9 cellular contexts compared by ENCODE assay signal in the genomic region with DNA sequence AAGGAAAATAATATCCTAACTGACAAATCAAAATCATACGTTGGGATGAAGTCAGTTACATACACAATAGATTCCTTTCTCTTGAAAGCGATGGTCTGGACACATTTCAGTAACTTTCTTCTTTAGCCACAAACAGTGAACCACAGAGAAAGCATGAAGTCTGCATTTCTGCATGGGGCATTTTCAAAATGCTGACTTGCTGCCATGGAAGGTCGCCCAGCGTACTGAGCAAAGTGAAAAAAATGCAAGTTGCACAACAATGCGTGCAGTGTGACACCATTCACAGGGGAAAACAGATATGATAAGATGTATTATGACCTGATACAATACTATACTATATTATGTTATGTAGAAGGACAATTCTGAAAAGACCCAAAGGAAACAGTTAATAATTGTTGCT.
A peak's percentile ranks its signal among the peaks of the same experiment; 100 is the strongest.
DNase-seq lines count a peak whose midpoint lies in the region; ATAC-seq and TF ChIP-seq lines count a peak whose summit lies in the region.
"Had no signal": no experiment of that assay in that cellular context is flagged by ENCODE, and none has a peak within 500 bp of the region (broad histone marks: within the 10 kb centered on the region; RNA-seq: fewer than 3 reads in every experiment).

No MANE protein-coding gene starts in this region.

- TF ChIP-seq CTCF in lower leg skin (IDR thresholded peaks at IDR 0.05), result no peak
- no peak for TF ChIP-seq CTCF in upper lobe of right lung (IDR thresholded peaks at IDR 0.05)

- no peaks in the 10 kb centered on the region for H3K36me3 ChIP-seq in upper lobe of right lung
- H3K36me3 ChIP-seq: stomach had no signal

- intact Hi-C loops in lower leg skin (cut with DNase I; ENCODE audit: low total_unique reads) (no loop called here), upper lobe of right lung (cut with DNase I) (no loop called here)

- ATAC-seq in upper lobe of right lung, result peak; percentile 65
- ATAC-seq in GM19023 (IDR thresholded peaks at IDR 0.05; ENCODE audit: unreplicated experiment), result no peak
- ATAC-seq in GM21528 (IDR thresholded peaks at IDR 0.05; ENCODE audit: low FRiP score, unreplicated experiment), result no peak

- DNase-seq in M059J (ENCODE audit: low read depth), result peak; percentile 85
- DNase-seq in epidermal melanocyte (ENCODE audit: insufficient read length, low spot score), result peak; percentile 57
- peak; percentile 75 to 93 for DNase-seq in lower leg skin (ENCODE audit: low spot score in 2 of 2)
- DNase-seq in upper lobe of right lung, result no peak
- no peak for DNase-seq in DMS53 (lab: John Stamatoyannopoulos, UW)
- DNase-seq: activated CD8-positive, alpha-beta memory T cell treated with anti-CD3 and anti-CD28 coated beads, Interleukin-2, amount 50 U/mL, for 48 hours; stomach had no signal

- no peaks in the 10 kb centered on the region for H3K27me3 ChIP-seq in upper lobe of right lung
- H3K27me3 ChIP-seq: stomach had no signal

- no peak for TF ChIP-seq POLR2A in lower leg skin (IDR thresholded peaks at IDR 0.05)

- WGBS in lower leg skin, 2 donors, result 24 to 25% methylated on average over 5 of the region's 5 CpGs

- H3K27ac ChIP-seq in upper lobe of right lung, result no peak overlapping the region

- H3K4me3 ChIP-seq in lower leg skin (ENCODE audit: low read depth, poor library complexity, severe bottlenecking) (no peak overlapping the region), upper lobe of right lung (no peak overlapping the region)
- H3K4me3 ChIP-seq: stomach had no signal

- peaks cover 8% of the 10 kb centered on the region for H3K4me1 ChIP-seq in upper lobe of right lung

- H3K9me3 ChIP-seq in upper lobe of right lung, result no peaks in the 10 kb centered on the region

Comparison
In these comparisons a context has a peak if more than half of its experiments do, and no peak if none do; other contexts are left out.
1. DNase-seq: peak in M059J (single experiment), epidermal melanocyte (single experiment) and lower leg skin (2 of 2); none in upper lobe of right lung (single experiment) and DMS53 (single experiment).